In genomic region chr5:93886917-93887361, GRCh38 we compare ENCODE assay signal across 14 cellular contexts.
DNase-seq lines count a peak whose midpoint lies in the region; TF ChIP-seq lines count a peak whose summit lies in the region.
"Had no signal": no experiment of that assay in that cellular context is flagged by ENCODE, and none has a peak within 500 bp of the region (broad histone marks: within the 10 kb centered on the region; RNA-seq: fewer than 3 reads in every experiment).

No MANE protein-coding gene starts in this region.

- no peaks in the 10 kb centered on the region for H3K36me3 ChIP-seq in CD8-positive, alpha-beta memory T cell (ENCODE audit: insufficient read depth, low read length)
- H3K36me3 ChIP-seq in adrenal gland (replicated peaks in 1 of 2) (no peaks in the 10 kb centered on the region), mesenchymal stem cell (ENCODE audit: control insufficient read depth in 1 of 2, insufficient read depth in 2 of 2, low read depth in 1 of 2, low read length in 2 of 2) (no peaks in the 10 kb centered on the region)
- H3K36me3 ChIP-seq: transverse colon had no signal

- H3K36me3 Mint-ChIP-seq in CD8-positive, alpha-beta memory T cell, result no peaks in the 10 kb centered on the region

- no peak for TF ChIP-seq CTCF in adrenal gland (IDR thresholded peaks at IDR 0.05)

- H3K4me2 ChIP-seq in mesenchymal stem cell (ENCODE audit: low read length, poor library complexity, severe bottlenecking), result peak overlapping the region; percentile 56

- H3K9me3 Mint-ChIP-seq in CD8-positive, alpha-beta memory T cell, result no peaks in the 10 kb centered on the region

- H3K27me3 ChIP-seq in CD8-positive, alpha-beta memory T cell (ENCODE audit: insufficient read depth, low read length, poor library complexity, severe bottlenecking), result no peaks in the 10 kb centered on the region
- no peaks in the 10 kb centered on the region for H3K27me3 ChIP-seq in adrenal gland
- no peaks in the 10 kb centered on the region for H3K27me3 ChIP-seq in mesenchymal stem cell (ENCODE audit: control insufficient read depth in 1 of 2, insufficient read depth in 1 of 2, low read length in 2 of 2)
- H3K27me3 ChIP-seq: body of pancreas, transverse colon had no signal

- H3K4me3 ChIP-seq in CD8-positive, alpha-beta memory T cell (ENCODE audit: low read length), result no peak overlapping the region
- H3K4me3 ChIP-seq in adrenal gland (peak overlapping the region in 1 of 4 donors; percentile 41), mesenchymal stem cell (ENCODE audit: insufficient read depth in 1 of 2, low read depth in 1 of 2, low read length in 2 of 2) (peak overlapping the region in 1 of 2 experiments; percentile 69)
- H3K4me3 ChIP-seq: body of pancreas, transverse colon had no signal

- H3K9ac ChIP-seq in mesenchymal stem cell (ENCODE audit: low read length), result peak overlapping the region; percentile 37

- H3K27ac ChIP-seq in CD8-positive, alpha-beta memory T cell (ENCODE audit: low read depth, low read length), result no peak overlapping the region
- no peak overlapping the region for H3K27ac ChIP-seq in adrenal gland
- H3K27ac ChIP-seq in mesenchymal stem cell (ENCODE audit: low read length, poor library complexity, severe bottlenecking), result no peak overlapping the region
- H3K27ac ChIP-seq: body of pancreas, transverse colon had no signal

- H2BK12ac ChIP-seq in mesenchymal stem cell (ENCODE audit: low read length in 2 of 2), result no peak overlapping the region

- H3K14ac ChIP-seq in mesenchymal stem cell (ENCODE audit: low read length in 2 of 2), result no peak overlapping the region

- no peak for TF ChIP-seq POLR2A in adrenal gland (IDR thresholded peaks at IDR 0.05)

- H3K4ac ChIP-seq in mesenchymal stem cell (ENCODE audit: low read depth in 1 of 2, low read length in 2 of 2), result no peak overlapping the region

- DNase-seq in CD8-positive, alpha-beta memory T cell, result no peak
- DNase-seq in HEK293T (ENCODE audit: extremely low spot score) (no peak), adrenal gland (peak in 6 of 7 donors; percentile 13 to 45 (median 26)), mesenchymal stem cell (peak; percentile 43), 8988T (no peak), ureter (ENCODE audit: low spot score) (no peak), middle frontal gyrus (ENCODE audit: extremely low spot score, low spot score) (no peak), NCI-H510A (lab: John Stamatoyannopoulos, UW) (no peak)
- DNase-seq: activated CD4-positive, CD25-positive, alpha-beta regulatory T cell; body of pancreas; DMS153; KG1; stimulated activated CD4-positive, alpha-beta T cell treated with anti-CD3 and anti-CD28 coated beads, Interleukin-2, amount 100 ng/mL, for 48 hours; transverse colon had no signal

- 0 to 7% (median 5%) methylated on average over 1 of the region's 1 CpG for WGBS in adrenal gland, 4 donors
- 33% methylated on average over 1 of the region's 1 CpG for WGBS in mesenchymal stem cell

- no peaks in the 10 kb centered on the region for H3K4me1 ChIP-seq in CD8-positive, alpha-beta memory T cell (ENCODE audit: insufficient read depth, low read length)
- peaks cover 0 to 12% of the 10 kb centered on the region in 2 donors for H3K4me1 ChIP-seq in adrenal gland (replicated peaks in 1 of 2)
- H3K4me1 ChIP-seq in mesenchymal stem cell (ENCODE audit: control insufficient read depth, insufficient read depth, low read depth, low read length), result no peaks in the 10 kb centered on the region

- H3K9me3 ChIP-seq in CD8-positive, alpha-beta memory T cell (ENCODE audit: low read length), result no peaks in the 10 kb centered on the region
- H3K9me3 ChIP-seq in adrenal gland (replicated peaks in 1 of 3), result no peaks in the 10 kb centered on the region
- H3K9me3 ChIP-seq in mesenchymal stem cell (ENCODE audit: control insufficient read depth, low read length), result no peaks in the 10 kb centered on the region
- H3K9me3 ChIP-seq: body of pancreas, transverse colon had no signal

- H2BK15ac ChIP-seq in mesenchymal stem cell (ENCODE audit: low read depth, poor library complexity, severe bottlenecking), result no peak overlapping the region

- no peaks in the 10 kb centered on the region for H3K27me3 Mint-ChIP-seq in CD8-positive, alpha-beta memory T cell

- H4K91ac ChIP-seq in mesenchymal stem cell (ENCODE audit: low read length), result no peak overlapping the region

- H2BK5ac ChIP-seq in mesenchymal stem cell (ENCODE audit: low read depth, low read length, poor library complexity, severe bottlenecking), result no peak overlapping the region

- H3K79me1 ChIP-seq in mesenchymal stem cell (replicated peaks; ENCODE audit: low read length, poor library complexity, severe bottlenecking), result no peaks in the 10 kb centered on the region

- H3K18ac ChIP-seq in mesenchymal stem cell (ENCODE audit: low read depth in 1 of 2, low read length in 2 of 2), result no peak overlapping the region

- peaks cover 25 to 35% (median 30%) of the 10 kb centered on the region in 3 donors for H3K4me1 Mint-ChIP-seq in CD8-positive, alpha-beta memory T cell

- no peak overlapping the region for H4K8ac ChIP-seq in mesenchymal stem cell (ENCODE audit: low read length)

- no peak overlapping the region for H2AK5ac ChIP-seq in mesenchymal stem cell (ENCODE audit: low read length, severe bottlenecking)

- H3K27ac Mint-ChIP-seq in CD8-positive, alpha-beta memory T cell, result peak overlapping the region in 2 of 8 donors; percentile 37 to 43

- H3K23ac ChIP-seq in mesenchymal stem cell (ENCODE audit: low read length in 2 of 2), result no peak overlapping the region

- CTCF ChIA-PET in CD8-positive, alpha-beta memory T cell (lab: Charles Lee), result no interaction called here
- CTCF ChIA-PET in HEK293T (lab: Yijun Ruan, JAX), result interaction anchor here (0.6 to 1.0 kb wide), 3 partner anchors 12 to 279 kb away, joined by 3 to 5 read pairs (median 4); no protein-coding TSS in a partner anchor

- intact Hi-C loops in adrenal gland (cut with DNase I), result no loop called here

- no peak overlapping the region for H2BK120ac ChIP-seq in mesenchymal stem cell (ENCODE audit: low read depth, low read length)

- no peak overlapping the region for H2AFZ ChIP-seq in mesenchymal stem cell (ENCODE audit: low read depth, low read length)

- POLR2A ChIA-PET in CD8-positive, alpha-beta memory T cell (lab: Charles Lee), result no interaction called here
- POLR2A ChIA-PET in HEK293T (lab: Yijun Ruan, JAX), result interaction anchor here (1.2 kb wide), 1 partner anchor 304 kb away, joined by 3 read pairs; the partner anchor contains the start of gene NR2F1

- H3K4me3 Mint-ChIP-seq in CD8-positive, alpha-beta memory T cell, result peak overlapping the region in 6 of 7 donors; percentile 48 to 80 (median 62)

TF ChIP-seq in HEK293T, 16 proteins besides CTCF, POLR2A, EP300 and RAD21:
- no peak for TF ChIP-seq ELF4 (IDR thresholded peaks at IDR 0.05)
- no peak for TF ChIP-seq L3MBTL2 (conservative IDR thresholded peaks at IDR 0.05)
- TF ChIP-seq PKNOX1 (IDR thresholded peaks at IDR 0.05), result peak; percentile 94
- TF ChIP-seq LEF1 (IDR thresholded peaks at IDR 0.05; ENCODE audit: borderline replicate concordance), result no peak
- TF ChIP-seq ARNT (IDR thresholded peaks at IDR 0.05), result no peak
- peak; percentile 73; the same call in 1 of the 2 replicates for TF ChIP-seq ZNF384 (IDR thresholded peaks at IDR 0.05)
- TF ChIP-seq CTBP1 (IDR thresholded peaks at IDR 0.05; ENCODE audit: borderline replicate concordance), result peak; percentile 75

Comparison
In these comparisons a context has a peak if more than half of its experiments do, and no peak if none do; other contexts are left out.
1. DNase-seq: peak in adrenal gland (6 of 7) and mesenchymal stem cell (single experiment); none in CD8-positive, alpha-beta memory T cell (0 of 5), HEK293T (single experiment), 8988T (single experiment), ureter (single experiment), middle frontal gyrus (single experiment) and NCI-H510A (single experiment).